In the genomic region with DNA sequence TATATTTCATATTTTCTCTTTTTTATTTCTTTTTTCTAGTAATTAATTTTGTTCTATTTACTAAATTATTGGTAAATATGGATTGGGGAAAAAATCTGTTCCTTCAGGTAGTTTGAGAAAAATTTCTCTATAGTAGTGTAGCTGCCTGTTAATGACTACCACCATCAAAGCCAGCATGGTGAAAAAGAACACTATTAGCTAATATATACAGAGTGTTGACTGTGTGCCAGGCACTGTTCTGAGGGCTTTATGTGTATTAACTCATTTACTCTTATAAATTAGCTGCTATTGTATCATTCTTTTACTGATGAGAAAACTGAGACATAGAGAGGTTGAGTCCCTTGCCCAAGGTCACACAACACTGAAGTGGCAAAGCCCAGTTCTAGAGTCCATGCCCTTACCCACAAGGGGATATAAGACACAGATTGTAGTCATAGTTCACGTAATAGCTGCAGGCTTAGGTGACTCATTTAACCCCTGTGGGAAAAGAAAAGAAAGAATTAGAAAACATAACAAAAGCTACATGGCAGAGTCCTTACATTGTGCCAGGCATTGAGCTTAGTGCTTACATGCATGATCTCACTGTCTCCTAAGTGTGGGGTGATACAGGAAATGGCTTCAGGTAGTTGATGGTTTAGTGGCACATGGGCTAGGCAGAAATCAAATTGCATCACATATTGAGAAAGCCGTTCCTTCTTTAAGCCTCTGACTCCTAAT, we compare ENCODE assay signal across 9 cellular contexts. TPM values are rescaled to one million over a fixed set of nuclear protein-coding genes. Genes with fewer than 3 reads are reported as not detected.
DNase-seq lines count a peak whose midpoint lies in the region; ATAC-seq and TF ChIP-seq lines count a peak whose summit lies in the region.
"Had no signal": no experiment of that assay in that cellular context is flagged by ENCODE, and none has a peak within 500 bp of the region (broad histone marks: within the 10 kb centered on the region; RNA-seq: fewer than 3 reads in every experiment).

No MANE protein-coding gene starts in this region.

- H3K4me1 Mint-ChIP-seq in activated T-cell treated with anti-CD3 and anti-CD28 coated beads, Interleukin-2, amount 50 U/mL, for 72 hours (ENCODE audit: low read depth), result peaks cover 31% of the 10 kb centered on the region
- peaks cover 12% of the 10 kb centered on the region for H3K4me1 Mint-ChIP-seq in MCF 10A (ENCODE audit: insufficient read depth, unreplicated experiment)
- H3K4me1 Mint-ChIP-seq in stimulated activated naive CD8-positive, alpha-beta T cell treated with anti-CD3 and anti-CD28 coated beads, Interleukin-15, Interleukin-2, amounts not matched to agents 100 ng/mL and 50 ng/mL, for 24 hours (ENCODE audit: low read depth), result peaks cover 14% of the 10 kb centered on the region

- POLR2A ChIA-PET in MCF 10A (lab: Yijun Ruan, JAX), result interaction anchor here (0.6 to 3.4 kb wide), 14 partner anchors 8 to 218 kb away, joined by 3 to 36 read pairs (median 4); a partner anchor contains a TSS

- H3K4me3 Mint-ChIP-seq in activated T-cell treated with anti-CD3 and anti-CD28 coated beads, Interleukin-2, amount 50 U/mL, for 72 hours, result peak overlapping the region in 1 of 2 donors; percentile 8
- no peak overlapping the region for H3K4me3 Mint-ChIP-seq in MCF 10A (ENCODE audit: unreplicated experiment)
- no peak overlapping the region for H3K4me3 Mint-ChIP-seq in stimulated activated naive CD8-positive, alpha-beta T cell treated with anti-CD3 and anti-CD28 coated beads, Interleukin-15, Interleukin-2, amounts not matched to agents 100 ng/mL and 50 ng/mL, for 24 hours

- H3K27me3 ChIP-seq in HL-60 (ENCODE audit: insufficient read depth, poor library complexity, severe bottlenecking), result no peaks in the 10 kb centered on the region
- H3K27me3 ChIP-seq: BLaER1 had no signal

- ATAC-seq in activated T-cell treated with anti-CD3 and anti-CD28 coated beads, Interleukin-2, amount 50 U/mL, for 72 hours (replicated peaks in 1 of 2), result peak; percentile 88 to 91
- no peak for ATAC-seq in Right ventricle myocardium inferior

- no peaks in the 10 kb centered on the region for H3K9me3 Mint-ChIP-seq in activated T-cell treated with anti-CD3 and anti-CD28 coated beads, Interleukin-2, amount 50 U/mL, for 72 hours
- H3K9me3 Mint-ChIP-seq in MCF 10A (ENCODE audit: unreplicated experiment), result no peaks in the 10 kb centered on the region
- no peaks in the 10 kb centered on the region for H3K9me3 Mint-ChIP-seq in stimulated activated naive CD8-positive, alpha-beta T cell treated with anti-CD3 and anti-CD28 coated beads, Interleukin-15, Interleukin-2, amounts not matched to agents 100 ng/mL and 50 ng/mL, for 24 hours

- no TSS peak for BruUV-seq in MCF 10A (replicated peaks; lab: Mats Ljungman, UMichigan)

- H3K4me3 ChIP-seq in HL-60 (replicated peaks; ENCODE audit: insufficient read depth, low read length), result no peak overlapping the region
- no peak overlapping the region for H3K4me3 ChIP-seq in lower leg skin (ENCODE audit: low read depth, poor library complexity, severe bottlenecking)
- H3K4me3 ChIP-seq: BLaER1 had no signal

- peaks cover 2% of the 10 kb centered on the region in 2 donors for H3K36me3 Mint-ChIP-seq in activated T-cell treated with anti-CD3 and anti-CD28 coated beads, Interleukin-2, amount 50 U/mL, for 72 hours (ENCODE audit: insufficient read depth in 2 of 2)
- H3K36me3 Mint-ChIP-seq in MCF 10A (ENCODE audit: insufficient read depth, unreplicated experiment), result no peaks in the 10 kb centered on the region
- no peaks in the 10 kb centered on the region for H3K36me3 Mint-ChIP-seq in stimulated activated naive CD8-positive, alpha-beta T cell treated with anti-CD3 and anti-CD28 coated beads, Interleukin-15, Interleukin-2, amounts not matched to agents 100 ng/mL and 50 ng/mL, for 24 hours (ENCODE audit: low read depth)

- no peak for DNase-seq in activated T-cell treated with anti-CD3 and anti-CD28 coated beads, Interleukin-2, amount 50 U/mL, for 72 hours
- DNase-seq in activated T-cell treated with anti-CD3 and anti-CD28 coated beads for 4 hours, result no peak
- DNase-seq in HL-60 (ENCODE audit: low read depth in 1 of 2, low spot score in 1 of 2), result peak in 1 of 2 experiments; percentile 59
- peak; percentile 96 for DNase-seq in MCF 10A (ENCODE audit: unreplicated experiment)
- DNase-seq in CD1c-positive myeloid dendritic cell (ENCODE audit: extremely low spot score), result no peak
- DNase-seq in lower leg skin (ENCODE audit: low spot score in 2 of 2), result no peak
- no peak for DNase-seq in Right ventricle myocardium inferior (ENCODE audit: missing footprints)

- H3K27ac ChIP-seq in HL-60 (replicated peaks), result peak overlapping the region; percentile 4; the same call in 1 of the 2 replicates
- H3K27ac ChIP-seq: BLaER1 had no signal

- 51 to 54% methylated on average over 2 of the region's 2 CpGs for WGBS in lower leg skin, 2 donors

- TF ChIP-seq POLR2A in lower leg skin (IDR thresholded peaks at IDR 0.05), result no peak

- no peaks in the 10 kb centered on the region for H3K27me3 Mint-ChIP-seq in activated T-cell treated with anti-CD3 and anti-CD28 coated beads, Interleukin-2, amount 50 U/mL, for 72 hours (ENCODE audit: low read depth)
- H3K27me3 Mint-ChIP-seq in MCF 10A (ENCODE audit: insufficient read depth, unreplicated experiment), result no peaks in the 10 kb centered on the region
- H3K27me3 Mint-ChIP-seq in stimulated activated naive CD8-positive, alpha-beta T cell treated with anti-CD3 and anti-CD28 coated beads, Interleukin-15, Interleukin-2, amounts not matched to agents 100 ng/mL and 50 ng/mL, for 24 hours, result no peaks in the 10 kb centered on the region

- H3K27ac Mint-ChIP-seq in activated T-cell treated with anti-CD3 and anti-CD28 coated beads, Interleukin-2, amount 50 U/mL, for 72 hours, result no peak overlapping the region
- peak overlapping the region; percentile 85 for H3K27ac Mint-ChIP-seq in MCF 10A (ENCODE audit: low read depth, unreplicated experiment)
- peak overlapping the region; percentile 65 for H3K27ac Mint-ChIP-seq in stimulated activated naive CD8-positive, alpha-beta T cell treated with anti-CD3 and anti-CD28 coated beads, Interleukin-15, Interleukin-2, amounts not matched to agents 100 ng/mL and 50 ng/mL, for 24 hours

- CTCF ChIA-PET in MCF 10A (lab: Yijun Ruan, JAX), result interaction anchor here (0.7 to 1.6 kb wide), 6 partner anchors 8 to 778 kb away, joined by 3 to 4 read pairs (median 3); no protein-coding TSS in a partner anchor

- no peak for TF ChIP-seq CTCF in HL-60 (IDR thresholded peaks at IDR 0.05; ENCODE audit: insufficient read depth, low read length)
- TF ChIP-seq CTCF in MCF 10A (IDR thresholded peaks at IDR 0.05; ENCODE audit: unreplicated experiment), result no peak
- no peak for TF ChIP-seq CTCF in lower leg skin (IDR thresholded peaks at IDR 0.05)

- intact Hi-C loops in MCF 10A (cut with micrococcal nuclease) (no loop called here), lower leg skin (cut with DNase I; ENCODE audit: low total_unique reads) (no loop called here), Right ventricle myocardium inferior (cut with DNase I) (no loop called here)

RNA-seq across cellular contexts. Expression of a gene that starts 12.2 kb away (rescaled TPM):
- total RNA-seq in activated T-cell treated with anti-CD3 and anti-CD28 coated beads, Interleukin-2, amount 50 U/mL, for 72 hours, result 10 to 100 TPM; 64.5 to 71.0 TPM
- total RNA-seq in MCF 10A (2022) (47.6 and 48.1 TPM in 2 replicates), lower leg skin (10 to 100 TPM; 11.2 to 30.3 (median 17.2) TPM), Right ventricle myocardium inferior (36.1 TPM)
